19 cellular contexts compared by ENCODE assay signal in genomic region chr15:43048935-43049334, GRCh38.
"Had no signal": no experiment of that assay in that cellular context is flagged by ENCODE, and none has a peak within 500 bp of the region (broad histone marks: within the 10 kb centered on the region; RNA-seq: fewer than 3 reads in every experiment).

No MANE protein-coding gene starts in this region.

- DNase-seq: KBM-7, MV-4-11, NCI-H1048, NCI-H1105, NCI-H1436 treated with DMSO at 0.1 percent for 48 hours, NCI-H1694, NCI-H187 treated with DMSO at 0.1 percent for 48 hours, NCI-H2029 treated with DMSO at 0.1 percent for 48 hours, NCI-H2171 treated with DMSO at 0.1 percent for 48 hours, NCI-H345, NCI-H524, NCI-H69, NCI-H774, PC-9, Peyer's patch, SHP77 treated with DMSO at 0.1 percent for 48 hours, SJCRH30 had no signal

- H3K27ac ChIP-seq: PC-9, Peyer's patch, SJCRH30 had no signal

- H3K4me3 ChIP-seq: PC-9, Peyer's patch, SJCRH30 had no signal

- H3K4me1 ChIP-seq: Peyer's patch, SJCRH30 had no signal

- H3K4me2 ChIP-seq: PC-9 had no signal

- H3K27me3 ChIP-seq: Peyer's patch, SJCRH30 had no signal

- H3K9me3 ChIP-seq: Peyer's patch, SJCRH30 had no signal

- H2AFZ ChIP-seq: PC-9 had no signal

- ATAC-seq: Right ventricle myocardium inferior, SK-N-SH treated with all-trans-retinoic acid at 6 μM for 48 hours had no signal
